ENCODE assay signal across 21 cellular contexts in genomic region chr16:88881675-88882357, GRCh38. TPM values are rescaled to one million over a fixed set of nuclear protein-coding genes. Genes with fewer than 3 reads are reported as not detected.
DNase-seq lines count a peak whose midpoint lies in the region; ATAC-seq, FAIRE-seq and TF ChIP-seq lines count a peak whose summit lies in the region.
"Had no signal": no experiment of that assay in that cellular context is flagged by ENCODE, and none has a peak within 500 bp of the region (broad histone marks: within the 10 kb centered on the region; RNA-seq: fewer than 3 reads in every experiment).

No MANE protein-coding gene starts in this region.

- no peak overlapping the region for H2AFZ ChIP-seq in HepG2 (ENCODE audit: low read length)
- H2AFZ ChIP-seq: PC-9 had no signal

- H3K4me1 ChIP-seq in breast epithelium (no peaks in the 10 kb centered on the region), HepG2 (ENCODE audit: insufficient read depth, low read length) (peaks cover 24% of the 10 kb centered on the region), suprapubic skin (peaks cover 28% of the 10 kb centered on the region), endodermal cell (ENCODE audit: control insufficient read depth, insufficient read depth, low read length) (no peaks in the 10 kb centered on the region)

- no peak for ATAC-seq in activated T-helper 17 cell treated with anti-CD3 and anti-CD28 coated beads, Interleukin-2, amount 50 U/mL, for 72 hours (replicated peaks)
- ATAC-seq in HepG2, result no peak
- no peak for ATAC-seq in HG03432 (IDR thresholded peaks at IDR 0.05; ENCODE audit: unreplicated experiment)
- ATAC-seq: Right ventricle myocardium inferior had no signal

- peak overlapping the region; percentile 48; the same call in 1 of the 2 replicates for H3K4me2 ChIP-seq in HepG2 (ENCODE audit: low read depth, low read length)
- H3K4me2 ChIP-seq: KMS-11 had no signal

- no peak for TF ChIP-seq RAD21 in HepG2 (CRISPR knock-in tag; IDR thresholded peaks at IDR 0.05)

- DNase-seq in breast epithelium (ENCODE audit: low spot score in 2 of 2), result no peak
- no peak for DNase-seq in MCF 10A (ENCODE audit: unreplicated experiment)
- no peak for DNase-seq in HepG2 (ENCODE audit: low spot score)
- DNase-seq in suprapubic skin (ENCODE audit: low spot score in 2 of 2), result no peak
- no peak for DNase-seq in endodermal cell
- DNase-seq in stimulated activated CD8-positive, alpha-beta memory T cell treated with anti-CD3 and anti-CD28 coated beads, Interleukin-4, amount 100 ng/mL, for 48 hours, result no peak
- DNase-seq: AML-193, DMS79 treated with DMSO at 0.1 percent for 48 hours, GDM1, NCI-H1092 treated with DMSO at 0.1 percent for 48 hours, NCI-H1694, NCI-H2107, NCI-H748 treated with DMSO at 0.1 percent for 48 hours, PC-9 had no signal

- BruUV-seq in MCF 10A (replicated peaks; lab: Mats Ljungman, UMichigan) (no TSS peak), HepG2 (replicated peaks; lab: Mats Ljungman, UMichigan) (no TSS peak)

- no peaks in the 10 kb centered on the region for H3K36me3 Mint-ChIP-seq in MCF 10A (ENCODE audit: insufficient read depth, unreplicated experiment)
- H3K36me3 Mint-ChIP-seq in activated T-helper 17 cell treated with anti-CD3 and anti-CD28 coated beads, Interleukin-2, amount 50 U/mL, for 72 hours (ENCODE audit: low read depth), result no peaks in the 10 kb centered on the region
- H3K36me3 Mint-ChIP-seq in endodermal cell (ENCODE audit: low read depth), result no peaks in the 10 kb centered on the region
- H3K36me3 Mint-ChIP-seq: CD4-positive, alpha-beta memory T cell had no signal

- no peak for FAIRE-seq in HepG2 (lab: Jason Lieb, UNC)
- FAIRE-seq: D721Med had no signal

- peak overlapping the region in 2 of 3 donors; percentile 41 to 61 for H3K4me3 ChIP-seq in breast epithelium
- H3K4me3 ChIP-seq in HepG2 (replicated peaks in 1 of 3; ENCODE audit: insufficient read depth in 1 of 3, low read depth in 2 of 3, low read length in 3 of 3), result peak overlapping the region in 1 of 3 experiments; percentile 56; a peak in 1 of 6 replicates
- H3K4me3 ChIP-seq in suprapubic skin, result peak overlapping the region; percentile 4
- no peak overlapping the region for H3K4me3 ChIP-seq in endodermal cell (ENCODE audit: low read length)
- H3K4me3 ChIP-seq: MG63, PC-9 had no signal

- H4K20me1 ChIP-seq in HepG2 (ENCODE audit: insufficient read depth, low read length), result peaks cover 8% of the 10 kb centered on the region; the same call in 1 of the 2 replicates

- H3K9me3 ChIP-seq in breast epithelium (no peaks in the 10 kb centered on the region), HepG2 (ENCODE audit: low read length) (no peaks in the 10 kb centered on the region), suprapubic skin (no peaks in the 10 kb centered on the region), endodermal cell (ENCODE audit: control insufficient read depth, low read length) (no peaks in the 10 kb centered on the region)
- H3K9me3 ChIP-seq: MG63 had no signal

- no peaks in the 10 kb centered on the region for H3K36me3 ChIP-seq in breast epithelium
- H3K36me3 ChIP-seq in HepG2 (replicated peaks in 1 of 2; ENCODE audit: control insufficient read depth in 1 of 2, insufficient read depth in 2 of 2, low read length in 2 of 2), result no peaks in the 10 kb centered on the region
- H3K36me3 ChIP-seq in suprapubic skin, result peaks cover 18% of the 10 kb centered on the region
- no peaks in the 10 kb centered on the region for H3K36me3 ChIP-seq in endodermal cell (ENCODE audit: control insufficient read depth, insufficient read depth, low read length)
- H3K36me3 ChIP-seq: MG63 had no signal

- no peak overlapping the region for H3K9ac ChIP-seq in HepG2 (ENCODE audit: insufficient read depth, low read depth, low read length)
- H3K9ac ChIP-seq in endodermal cell (ENCODE audit: extremely low read depth, low read length, poor library complexity, severe bottlenecking), result no peak overlapping the region
- H3K9ac ChIP-seq: KMS-11 had no signal

- in situ Hi-C loops in HepG2 (cut with HindIII; ENCODE audit: extremely low pct_ligation_motif_present, low pct_unique_long_range_greater_than_20kb), result no loop called here

- H3K27me3 Mint-ChIP-seq in MCF 10A (ENCODE audit: insufficient read depth, unreplicated experiment), result peaks cover 14% of the 10 kb centered on the region
- H3K27me3 Mint-ChIP-seq in activated T-helper 17 cell treated with anti-CD3 and anti-CD28 coated beads, Interleukin-2, amount 50 U/mL, for 72 hours, result no peaks in the 10 kb centered on the region
- H3K27me3 Mint-ChIP-seq in endodermal cell (ENCODE audit: insufficient read depth), result no peaks in the 10 kb centered on the region
- H3K27me3 Mint-ChIP-seq: CD4-positive, alpha-beta memory T cell had no signal

- H3K27ac ChIP-seq in breast epithelium (no peak overlapping the region), HepG2 (ENCODE audit: extremely low read length, insufficient read depth, low read length) (no peak overlapping the region), suprapubic skin (peak overlapping the region; percentile 43), endodermal cell (ENCODE audit: low read depth, low read length) (no peak overlapping the region)
- H3K27ac ChIP-seq: KMS-11, PC-9 had no signal

- no peak overlapping the region for H3K4me3 Mint-ChIP-seq in MCF 10A (ENCODE audit: unreplicated experiment)
- H3K4me3 Mint-ChIP-seq in activated T-helper 17 cell treated with anti-CD3 and anti-CD28 coated beads, Interleukin-2, amount 50 U/mL, for 72 hours, result no peak overlapping the region
- no peak overlapping the region for H3K4me3 Mint-ChIP-seq in endodermal cell

- H3K27ac Mint-ChIP-seq in MCF 10A (ENCODE audit: low read depth, unreplicated experiment), result no peak overlapping the region
- peak overlapping the region; percentile 41 for H3K27ac Mint-ChIP-seq in activated T-helper 17 cell treated with anti-CD3 and anti-CD28 coated beads, Interleukin-2, amount 50 U/mL, for 72 hours
- H3K27ac Mint-ChIP-seq in endodermal cell, result no peak overlapping the region
- H3K27ac Mint-ChIP-seq: CD4-positive, alpha-beta memory T cell had no signal

- H3K4me1 Mint-ChIP-seq in MCF 10A (ENCODE audit: insufficient read depth, unreplicated experiment) (peaks cover 13% of the 10 kb centered on the region), endodermal cell (no peaks in the 10 kb centered on the region)
- H3K4me1 Mint-ChIP-seq in activated T-helper 17 cell treated with anti-CD3 and anti-CD28 coated beads, Interleukin-2, amount 50 U/mL, for 72 hours, result no peaks in the 10 kb centered on the region

- H3K27me3 ChIP-seq in breast epithelium (no peaks in the 10 kb centered on the region), HepG2 (ENCODE audit: control insufficient read depth in 1 of 2, insufficient read depth in 2 of 2, low read length in 2 of 2) (peaks cover 36 to 96% of the 10 kb centered on the region in 2 experiments), suprapubic skin (no peaks in the 10 kb centered on the region), endodermal cell (ENCODE audit: control insufficient read depth, insufficient read depth, low read length, poor library complexity, severe bottlenecking) (no peaks in the 10 kb centered on the region)
- H3K27me3 ChIP-seq: MG63 had no signal

- TF ChIP-seq POLR2A in breast epithelium (IDR thresholded peaks at IDR 0.05) (no peak), HepG2 (IDR thresholded peaks at IDR 0.05; ENCODE audit: insufficient read depth in 1 of 2, low read depth in 2 of 2, low read length in 2 of 2) (no peak), suprapubic skin (IDR thresholded peaks at IDR 0.05) (no peak)

- H3K9me3 Mint-ChIP-seq in MCF 10A (ENCODE audit: unreplicated experiment) (no peaks in the 10 kb centered on the region), endodermal cell (no peaks in the 10 kb centered on the region)
- H3K9me3 Mint-ChIP-seq in activated T-helper 17 cell treated with anti-CD3 and anti-CD28 coated beads, Interleukin-2, amount 50 U/mL, for 72 hours, result no peaks in the 10 kb centered on the region

- no peaks in the 10 kb centered on the region for H3K79me2 ChIP-seq in HepG2 (ENCODE audit: insufficient read depth, low read length)

- CTCF ChIA-PET in MCF 10A (lab: Yijun Ruan, JAX) (interaction anchor here (0.7 to 1.8 kb wide), 2 partner anchors 25 to 1836 kb away, joined by 3 to 4 read pairs; partner anchors contain the start of gene TRAPPC2L), HepG2 (lab: Yijun Ruan, JAX; ENCODE audit: low intra/inter-chr PET ratio, low total read pairs) (no interaction called here)

- intact Hi-C loops in breast epithelium (cut with DNase I; ENCODE audit: low total_unique reads) (no loop called here), MCF 10A (cut with micrococcal nuclease) (no loop called here), HepG2 (cut with micrococcal nuclease; ENCODE audit: unreplicated experiment) (no loop called here)

- TF ChIP-seq EP300 in HepG2 (IDR thresholded peaks at IDR 0.05; ENCODE audit: low read depth in 2 of 2, low read length in 2 of 2), result no peak
- TF ChIP-seq EP300 in HepG2 (CRISPR knock-in tag; IDR thresholded peaks at IDR 0.05; ENCODE audit: borderline replicate concordance), result no peak
- no peak for TF ChIP-seq EP300 in suprapubic skin (IDR thresholded peaks at IDR 0.05)

- TF ChIP-seq CTCF in breast epithelium (IDR thresholded peaks at IDR 0.05), result no peak
- no peak for TF ChIP-seq CTCF in MCF 10A (IDR thresholded peaks at IDR 0.05; ENCODE audit: unreplicated experiment)
- no peak for TF ChIP-seq CTCF in HepG2 (CRISPR knock-in tag; IDR thresholded peaks at IDR 0.05)
- no peak for TF ChIP-seq CTCF in suprapubic skin (IDR thresholded peaks at IDR 0.05)
- no peak for TF ChIP-seq CTCF in endodermal cell (conservative IDR thresholded peaks at IDR 0.05)

- WGBS in HepG2 (ENCODE audit: low lambda C conversion rate), result 56% methylated on average over 23 of the region's 27 CpGs
- 48% methylated on average over 14 of the region's 27 CpGs for WGBS in suprapubic skin
- WGBS in endodermal cell (ENCODE audit: insufficient coverage in 1 of 2, insufficient read length in 1 of 2), 2 experiments, result 91 to 92% methylated on average over 20 to 27 of the region's 27 CpGs

- POLR2A ChIA-PET in MCF 10A (lab: Yijun Ruan, JAX) (no interaction called here), HepG2 (lab: Yijun Ruan, JAX) (interaction anchor here (1.4 kb wide), 1 partner anchor 25 kb away, joined by 5 read pairs; the partner anchor contains the start of genes GALNS and TRAPPC2L)

RNA-seq across cellular contexts. Expression of gene PABPN1L, which starts 15.4 kb away (rescaled TPM):
- total RNA-seq in breast epithelium (not detected), MCF 10A (2022) (not detected in 2 replicates), HepG2 (2016; rRNA removed; fragmentation: Illumina TruSeq; extraction: Trizol) (not detected in 2 replicates), suprapubic skin (not detected), endodermal cell (not detected)
- not detected for total RNA-seq in activated T-helper 17 cell treated with anti-CD3 and anti-CD28 coated beads, Interleukin-2, amount 50 U/mL, for 72 hours
- not detected in 2 replicates for total RNA-seq in HepG2 (2016; cell fraction: cytosol; rRNA removed; fragmentation: Illumina TruSeq; extraction: Trizol; ENCODE audit: low read depth)
- total RNA-seq in HepG2 (2016; cell fraction: insoluble cytoplasmic fraction; rRNA removed; fragmentation: Illumina TruSeq; extraction: Trizol), result not detected in 2 replicates
- not detected in 2 replicates for total RNA-seq in HepG2 (2016; cell fraction: membrane; rRNA removed; fragmentation: Illumina TruSeq; extraction: Trizol)
- not detected in 2 replicates for total RNA-seq in HepG2 (2016; cell fraction: nucleus; rRNA removed; fragmentation: Illumina TruSeq; extraction: Trizol)
- polyA plus RNA-seq in HepG2 (2011; rRNA removed), result not detected in 2 replicates
- polyA plus RNA-seq in HepG2 (2011; cell fraction: cytosol; rRNA removed), result not detected in 2 replicates
- not detected in 2 replicates for polyA plus RNA-seq in HepG2 (2011; cell fraction: nucleus; rRNA removed)
- not detected in 2 replicates for polyA plus RNA-seq in HepG2 (2012)
- not detected in 2 replicates for polyA plus RNA-seq in HepG2 (2016; cell fraction: cytosol; fragmentation: Illumina TruSeq; extraction: Trizol; ENCODE audit: low read depth)
- not detected in 2 replicates for polyA plus RNA-seq in HepG2 (2016; cell fraction: insoluble cytoplasmic fraction; fragmentation: Illumina TruSeq; extraction: Trizol; ENCODE audit: low read depth)
- polyA plus RNA-seq in HepG2 (2016; cell fraction: membrane; fragmentation: Illumina TruSeq; extraction: Trizol; ENCODE audit: low read depth), result not detected in 2 replicates
- not detected in 2 replicates for polyA plus RNA-seq in HepG2 (2016; cell fraction: nucleus; fragmentation: Illumina TruSeq; extraction: Trizol; ENCODE audit: insufficient read depth, low read depth)
- not detected in 2 replicates for polyA minus RNA-seq in HepG2 (2011; rRNA and poly(A)+ RNA removed; ENCODE audit: low replicate concordance)
- not detected in 2 replicates for polyA minus RNA-seq in HepG2 (2011; cell fraction: cytosol; rRNA and poly(A)+ RNA removed)
- not detected in 2 replicates for polyA minus RNA-seq in HepG2 (2011; cell fraction: nucleus; rRNA and poly(A)+ RNA removed)
- polyA plus RNA-seq in endodermal cell (2013, experiment 1 of 2), result not detected
- not detected for polyA plus RNA-seq in endodermal cell (2013, experiment 2 of 2)
- total RNA-seq: CD4-positive, alpha-beta memory T cell; PC-9; Right ventricle myocardium inferior had no signal
- polyA plus RNA-seq: CD4-positive, alpha-beta memory T cell had no signal

RNA-seq across cellular contexts. Expression of gene TRAPPC2L, which starts 24.9 kb away (rescaled TPM):
- 10 to 100 TPM; 32.1 to 37.8 (median 34.4) TPM for total RNA-seq in breast epithelium
- total RNA-seq in MCF 10A (2022), result 35.6 and 42.6 TPM in 2 replicates
- 10 to 100 TPM; 51.1 to 73.9 TPM for total RNA-seq in activated T-helper 17 cell treated with anti-CD3 and anti-CD28 coated beads, Interleukin-2, amount 50 U/mL, for 72 hours
- 107 and 158 TPM in 2 replicates for total RNA-seq in HepG2 (2016; rRNA removed; fragmentation: Illumina TruSeq; extraction: Trizol)
- 39.7 and 49.5 TPM in 2 replicates for total RNA-seq in HepG2 (2016; cell fraction: cytosol; rRNA removed; fragmentation: Illumina TruSeq; extraction: Trizol; ENCODE audit: low read depth)
- total RNA-seq in HepG2 (2016; cell fraction: insoluble cytoplasmic fraction; rRNA removed; fragmentation: Illumina TruSeq; extraction: Trizol), result 117 and 161 TPM in 2 replicates
- 55.4 and 64.8 TPM in 2 replicates for total RNA-seq in HepG2 (2016; cell fraction: membrane; rRNA removed; fragmentation: Illumina TruSeq; extraction: Trizol)
- 54.9 and 68.3 TPM in 2 replicates for total RNA-seq in HepG2 (2016; cell fraction: nucleus; rRNA removed; fragmentation: Illumina TruSeq; extraction: Trizol)
- 94.9 and 96.3 TPM in 2 replicates for polyA plus RNA-seq in HepG2 (2011; rRNA removed)
- 49.7 and 65.0 TPM in 2 replicates for polyA plus RNA-seq in HepG2 (2011; cell fraction: cytosol; rRNA removed)
- polyA plus RNA-seq in HepG2 (2011; cell fraction: nucleus; rRNA removed), result 60.0 and 63.3 TPM in 2 replicates
- 72.5 and 94.4 TPM in 2 replicates for polyA plus RNA-seq in HepG2 (2012)
- 51.9 and 69.2 TPM in 2 replicates for polyA plus RNA-seq in HepG2 (2016; cell fraction: cytosol; fragmentation: Illumina TruSeq; extraction: Trizol; ENCODE audit: low read depth)
- 217 and 222 TPM in 2 replicates for polyA plus RNA-seq in HepG2 (2016; cell fraction: insoluble cytoplasmic fraction; fragmentation: Illumina TruSeq; extraction: Trizol; ENCODE audit: low read depth)
- 75.4 and 76.3 TPM in 2 replicates for polyA plus RNA-seq in HepG2 (2016; cell fraction: membrane; fragmentation: Illumina TruSeq; extraction: Trizol; ENCODE audit: low read depth)
- polyA plus RNA-seq in HepG2 (2016; cell fraction: nucleus; fragmentation: Illumina TruSeq; extraction: Trizol; ENCODE audit: insufficient read depth, low read depth), result 124 and 134 TPM in 2 replicates
- 63.0 and 105 TPM in 2 replicates for polyA minus RNA-seq in HepG2 (2011; rRNA and poly(A)+ RNA removed; ENCODE audit: low replicate concordance)
- 10.9 and 13.1 TPM in 2 replicates for polyA minus RNA-seq in HepG2 (2011; cell fraction: cytosol; rRNA and poly(A)+ RNA removed)
- polyA minus RNA-seq in HepG2 (2011; cell fraction: nucleus; rRNA and poly(A)+ RNA removed), result 45.4 and 54.3 TPM in 2 replicates
- 10 to 100 TPM; 31.9 to 49.2 (median 36.3) TPM for total RNA-seq in suprapubic skin
- 100 to 1,000 TPM; 110 TPM for total RNA-seq in endodermal cell
- 93.1 TPM for polyA plus RNA-seq in endodermal cell (2013, experiment 1 of 2)
- polyA plus RNA-seq in endodermal cell (2013, experiment 2 of 2), result 81.8 TPM

RNA-seq across cellular contexts. Expression of gene GALNS, which starts 25.1 kb away (rescaled TPM):
- total RNA-seq in breast epithelium, result 10 to 100 TPM; 16.2 to 29.5 (median 17.9) TPM
- 26.0 and 31.6 TPM in 2 replicates for total RNA-seq in MCF 10A (2022)
- 10 to 100 TPM; 37.6 to 73.0 TPM for total RNA-seq in activated T-helper 17 cell treated with anti-CD3 and anti-CD28 coated beads, Interleukin-2, amount 50 U/mL, for 72 hours
- 2.8 and 9.2 TPM in 2 replicates for total RNA-seq in HepG2 (2016; rRNA removed; fragmentation: Illumina TruSeq; extraction: Trizol)
- total RNA-seq in HepG2 (2016; cell fraction: cytosol; rRNA removed; fragmentation: Illumina TruSeq; extraction: Trizol; ENCODE audit: low read depth), result 3.6 and 3.7 TPM in 2 replicates
- 2.6 and 11.0 TPM in 2 replicates for total RNA-seq in HepG2 (2016; cell fraction: insoluble cytoplasmic fraction; rRNA removed; fragmentation: Illumina TruSeq; extraction: Trizol)
- total RNA-seq in HepG2 (2016; cell fraction: membrane; rRNA removed; fragmentation: Illumina TruSeq; extraction: Trizol), result 4.2 and 5.1 TPM in 2 replicates
- 12.2 and 14.1 TPM in 2 replicates for total RNA-seq in HepG2 (2016; cell fraction: nucleus; rRNA removed; fragmentation: Illumina TruSeq; extraction: Trizol)
- polyA plus RNA-seq in HepG2 (2011; rRNA removed), result 9.5 and 9.8 TPM in 2 replicates
- 7.1 and 10.3 TPM in 2 replicates for polyA plus RNA-seq in HepG2 (2011; cell fraction: cytosol; rRNA removed)
- 30.6 and 39.2 TPM in 2 replicates for polyA plus RNA-seq in HepG2 (2011; cell fraction: nucleus; rRNA removed)
- polyA plus RNA-seq in HepG2 (2012), result 8.2 and 13.0 TPM in 2 replicates
- 2.4 and 2.8 TPM in 2 replicates for polyA plus RNA-seq in HepG2 (2016; cell fraction: cytosol; fragmentation: Illumina TruSeq; extraction: Trizol; ENCODE audit: low read depth)
- 4.4 and 4.7 TPM in 2 replicates for polyA plus RNA-seq in HepG2 (2016; cell fraction: insoluble cytoplasmic fraction; fragmentation: Illumina TruSeq; extraction: Trizol; ENCODE audit: low read depth)
- 4.1 and 4.7 TPM in 2 replicates for polyA plus RNA-seq in HepG2 (2016; cell fraction: membrane; fragmentation: Illumina TruSeq; extraction: Trizol; ENCODE audit: low read depth)
- polyA plus RNA-seq in HepG2 (2016; cell fraction: nucleus; fragmentation: Illumina TruSeq; extraction: Trizol; ENCODE audit: insufficient read depth, low read depth), result 27.3 and 29.9 TPM in 2 replicates
- polyA minus RNA-seq in HepG2 (2011; rRNA and poly(A)+ RNA removed; ENCODE audit: low replicate concordance), result 11.5 and 13.9 TPM in 2 replicates
- polyA minus RNA-seq in HepG2 (2011; cell fraction: cytosol; rRNA and poly(A)+ RNA removed), result 5.2 and 6.1 TPM in 2 replicates
- 13.4 and 18.0 TPM in 2 replicates for polyA minus RNA-seq in HepG2 (2011; cell fraction: nucleus; rRNA and poly(A)+ RNA removed)
- total RNA-seq in suprapubic skin, result 100 to 1,000 TPM in 1 of 4 donors, 10 to 100 TPM in 3; 31.1 to 134 (median 43.3) TPM
- total RNA-seq in endodermal cell, result 10 to 100 TPM; 32.2 to 39.6 TPM
- polyA plus RNA-seq in endodermal cell (2013, experiment 1 of 2), result 14.9 TPM
- polyA plus RNA-seq in endodermal cell (2013, experiment 2 of 2), result 11.2 TPM
